14 cellular contexts compared by ENCODE assay signal in genomic region chr9:13358128-13358527, GRCh38.
DNase-seq lines count a peak whose midpoint lies in the region; ATAC-seq, FAIRE-seq and TF ChIP-seq lines count a peak whose summit lies in the region.
"Had no signal": no experiment of that assay in that cellular context is flagged by ENCODE, and none has a peak within 500 bp of the region (broad histone marks: within the 10 kb centered on the region; RNA-seq: fewer than 3 reads in every experiment).

No MANE protein-coding gene starts in this region.

- H2AFZ ChIP-seq in fibroblast of lung (ENCODE audit: low read length): no peak overlapping the region

- no peak overlapping the region for H3K4me3 Mint-ChIP-seq in nephron
- H3K4me3 Mint-ChIP-seq: activated naive CD8-positive, alpha-beta T cell treated with anti-CD3 and anti-CD28 coated beads, Interleukin-2, amount 10 ng/mL, durations not matched to agents 7 days and 5 days had no signal

- peaks cover 3% of the 10 kb centered on the region for H3K27me3 Mint-ChIP-seq in nephron (ENCODE audit: low read depth)
- H3K27me3 Mint-ChIP-seq: activated naive CD8-positive, alpha-beta T cell treated with anti-CD3 and anti-CD28 coated beads, Interleukin-2, amount 10 ng/mL, durations not matched to agents 7 days and 5 days had no signal

- H3K9me3 ChIP-seq in fibroblast of lung (ENCODE audit: control insufficient read depth, insufficient read depth, low read depth, low read length) (no peaks in the 10 kb centered on the region), body of pancreas (no peaks in the 10 kb centered on the region), transverse colon (no peaks in the 10 kb centered on the region)
- H3K9me3 ChIP-seq: mucosa of descending colon, right lobe of liver had no signal

- no peak overlapping the region for H3K4me2 ChIP-seq in fibroblast of lung (ENCODE audit: extremely low read depth, insufficient read depth, low read length)

- H3K4me1 Mint-ChIP-seq in nephron: peaks cover 29% of the 10 kb centered on the region
- H3K4me1 Mint-ChIP-seq: activated naive CD8-positive, alpha-beta T cell treated with anti-CD3 and anti-CD28 coated beads, Interleukin-2, amount 10 ng/mL, durations not matched to agents 7 days and 5 days had no signal

- H3K4me3 ChIP-seq in AG09309 (ENCODE audit: control insufficient read depth, low read depth, low read length) (no peak overlapping the region), fibroblast of lung (replicated peaks in 1 of 4; ENCODE audit: control extremely low read depth in 1 of 4, insufficient read depth in 1 of 4, low read depth in 3 of 4, low read length in 4 of 4) (no peak overlapping the region), body of pancreas (no peak overlapping the region), transverse colon (no peak overlapping the region)
- H3K4me3 ChIP-seq: mucosa of descending colon, right lobe of liver had no signal

- H3K27ac ChIP-seq in fibroblast of lung (ENCODE audit: insufficient read depth, low read length) (no peak overlapping the region), body of pancreas (no peak overlapping the region), transverse colon (peak overlapping the region in 1 of 4 donors; percentile 5)
- H3K27ac ChIP-seq: right lobe of liver had no signal

- intact Hi-C loops in body of pancreas (cut with DNase I): no loop called here
- intact Hi-C loops in transverse colon (cut with DNase I; ENCODE audit: low total_unique reads): no loop called here

- TF ChIP-seq POLR2A in body of pancreas (IDR thresholded peaks at IDR 0.05) (no peak), GM12891 (IDR thresholded peaks at IDR 0.05; ENCODE audit: low read depth, low read length) (no peak), transverse colon (IDR thresholded peaks at IDR 0.05) (no peak)

- H3K9ac ChIP-seq in fibroblast of lung (ENCODE audit: insufficient read depth, low read length): no peak overlapping the region

- no peaks in the 10 kb centered on the region for H3K9me3 Mint-ChIP-seq in nephron
- H3K9me3 Mint-ChIP-seq: activated naive CD8-positive, alpha-beta T cell treated with anti-CD3 and anti-CD28 coated beads, Interleukin-2, amount 10 ng/mL, durations not matched to agents 7 days and 5 days had no signal

- no peaks in the 10 kb centered on the region for H3K79me2 ChIP-seq in fibroblast of lung (ENCODE audit: control insufficient read depth, insufficient read depth, low read length)

- TF ChIP-seq CTCF in AG09309 (IDR thresholded peaks at IDR 0.05; ENCODE audit: control insufficient read depth, insufficient read depth, low read depth, low read length, missing control alignments) (no peak), fibroblast of lung (conservative IDR thresholded peaks at IDR 0.05 in 1 of 2, IDR thresholded peaks at IDR 0.05 in 1 of 2; ENCODE audit: low read depth in 1 of 2, low read length in 2 of 2) (no peak), nephron (IDR thresholded peaks at IDR 0.05; ENCODE audit: unreplicated experiment in 3 of 3) (no peak), body of pancreas (IDR thresholded peaks at IDR 0.05) (no peak), transverse colon (IDR thresholded peaks at IDR 0.05) (no peak)

- H4K20me1 ChIP-seq in fibroblast of lung (ENCODE audit: control insufficient read depth, extremely low read depth, insufficient read depth, low read length): no peaks in the 10 kb centered on the region

- H3K27me3 ChIP-seq in fibroblast of lung (ENCODE audit: control insufficient read depth, insufficient read depth, low read length) (no peaks in the 10 kb centered on the region), body of pancreas (no peaks in the 10 kb centered on the region), transverse colon (no peaks in the 10 kb centered on the region)
- H3K27me3 ChIP-seq: right lobe of liver had no signal

- no peak for FAIRE-seq in GM12891 (lab: Jason Lieb, UNC)

- in situ Hi-C loops in transverse colon (cut with MboI; ENCODE audit: low pct_ligation_motif_present in 1 of 4, low pct_unique_long_range_greater_than_20kb in 1 of 4, low sequenced_read_pairs in 3 of 4): no loop called here

- ATAC-seq in body of pancreas: no peak
- ATAC-seq: mucosa of descending colon, right lobe of liver had no signal

- H3K36me3 ChIP-seq in fibroblast of lung (ENCODE audit: control insufficient read depth, insufficient read depth, low read length) (no peaks in the 10 kb centered on the region), body of pancreas (replicated peaks in 1 of 2; ENCODE audit: insufficient read depth in 1 of 2, low read depth in 2 of 2) (no peaks in the 10 kb centered on the region), transverse colon (no peaks in the 10 kb centered on the region)
- H3K36me3 ChIP-seq: right lobe of liver had no signal

- peak; percentile 51 for DNase-seq in AG09309 (ENCODE audit: low read depth)
- DNase-seq in NCI-H446 treated with DMSO at 0.1 percent for 48 hours (lab: John Stamatoyannopoulos, UW): peak; percentile 100
- DNase-seq in fibroblast of lung (ENCODE audit: low read depth in 2 of 2): peak; percentile 85 to 96
- no peak for DNase-seq in body of pancreas
- DNase-seq in GM12891 (ENCODE audit: insufficient read length, low spot score): no peak
- no peak for DNase-seq in transverse colon
- DNase-seq in SHP77 treated with DMSO at 0.1 percent for 48 hours (lab: John Stamatoyannopoulos, UW): no peak
- DNase-seq: activated naive CD8-positive, alpha-beta T cell treated with anti-CD3 and anti-CD28 coated beads, Interleukin-2, amount 10 ng/mL, durations not matched to agents 7 days and 5 days; DMS53; Kasumi-1; mucosa of descending colon; right lobe of liver; T-helper 9 cell had no signal

- peaks cover 3% of the 10 kb centered on the region for H3K4me1 ChIP-seq in fibroblast of lung (ENCODE audit: control insufficient read depth, extremely low read depth, insufficient read depth, low read length)
- no peaks in the 10 kb centered on the region for H3K4me1 ChIP-seq in body of pancreas
- H3K4me1 ChIP-seq in transverse colon: peaks cover 0 to 4% (median 0%) of the 10 kb centered on the region in 4 donors
- H3K4me1 ChIP-seq: right lobe of liver had no signal

- no peaks in the 10 kb centered on the region for H3K36me3 Mint-ChIP-seq in nephron (ENCODE audit: low read depth)
- H3K36me3 Mint-ChIP-seq: activated naive CD8-positive, alpha-beta T cell treated with anti-CD3 and anti-CD28 coated beads, Interleukin-2, amount 10 ng/mL, durations not matched to agents 7 days and 5 days had no signal

- TF ChIP-seq EP300 in transverse colon (IDR thresholded peaks at IDR 0.05; ENCODE audit: low read depth): no peak

- peak overlapping the region in 2 of 3 experiments; percentile 34 to 84 for H3K27ac Mint-ChIP-seq in nephron
- H3K27ac Mint-ChIP-seq: activated naive CD8-positive, alpha-beta T cell treated with anti-CD3 and anti-CD28 coated beads, Interleukin-2, amount 10 ng/mL, durations not matched to agents 7 days and 5 days had no signal

TF ChIP-seq in GM12891, 5 proteins besides CTCF, POLR2A, EP300 and RAD21:
- no peak for TF ChIP-seq POLR2AphosphoS5 (IDR thresholded peaks at IDR 0.05; ENCODE audit: low read depth, low read length)
- TF ChIP-seq PAX5 (IDR thresholded peaks at IDR 0.05; ENCODE audit: insufficient read depth, low read length, severe bottlenecking): no peak
- TF ChIP-seq SPI1 (IDR thresholded peaks at IDR 0.05; ENCODE audit: low read depth, low read length): no peak
- TF ChIP-seq TAF1 (IDR thresholded peaks at IDR 0.05; ENCODE audit: low read depth, low read length): no peak
- TF ChIP-seq POU2F2 (IDR thresholded peaks at IDR 0.05; ENCODE audit: low read depth, low read length): no peak
TF ChIP-seq in GM12891: peak in this region for 0.

Comparison
In these comparisons a context has a peak if more than half of its experiments do, and no peak if none do; other contexts are left out.
1. DNase-seq: peak in AG09309 (single experiment), NCI-H446 treated with DMSO at 0.1 percent for 48 hours (single experiment) and fibroblast of lung (2 of 2); none in body of pancreas (0 of 4), GM12891 (single experiment), transverse colon (single experiment) and SHP77 treated with DMSO at 0.1 percent for 48 hours (single experiment).